Comparison of ENCODE assay signal across 1 cellular context in the genomic region with DNA sequence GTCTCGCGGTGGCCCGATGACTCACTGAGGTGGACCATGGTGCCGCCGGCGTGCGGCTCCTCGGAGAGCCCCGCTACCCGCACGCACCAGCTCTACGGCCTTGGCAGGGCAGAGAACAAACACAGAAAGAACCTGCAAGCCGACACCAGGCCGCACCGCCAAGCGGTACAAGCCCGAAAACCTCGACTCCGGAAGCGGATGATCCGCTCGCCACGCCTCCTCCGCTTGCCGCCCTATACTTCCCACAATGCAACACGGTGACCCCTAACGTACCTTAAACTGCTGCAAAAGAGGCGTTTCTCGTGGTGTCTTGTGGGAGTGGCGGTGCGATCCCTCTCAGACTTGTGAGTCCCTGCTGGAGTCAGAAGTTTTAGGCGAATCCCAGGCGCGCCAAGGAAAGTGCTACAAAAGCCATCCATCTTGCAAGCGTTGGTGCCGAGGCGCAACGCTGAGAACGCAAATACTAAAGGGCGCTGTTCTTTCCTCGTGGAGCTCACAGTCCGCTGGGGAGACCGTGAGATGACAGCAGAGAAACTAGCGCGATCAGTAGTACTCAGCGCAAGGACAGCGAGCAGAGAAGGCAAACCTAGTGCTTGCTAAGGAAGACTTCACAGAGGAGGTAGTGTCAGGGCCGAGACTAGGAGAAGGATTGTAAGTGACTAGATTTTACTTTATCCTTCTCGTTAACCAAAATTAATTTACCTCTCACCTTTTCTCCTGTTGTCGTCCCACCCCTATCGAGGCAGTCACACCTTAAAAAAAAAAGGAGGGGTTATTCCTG.
TF ChIP-seq lines count a peak whose summit lies in the region.

A gene (minus strand): TSS at position 200 of the 781 bp plus-strand sequence. CDS start 162 bp downstream, at position 38.

TF ChIP-seq in HepG2, 621 proteins besides CTCF, POLR2A, EP300 and RAD21 (continued from another document and continues in another):
- TF ChIP-seq, protein P1, sequence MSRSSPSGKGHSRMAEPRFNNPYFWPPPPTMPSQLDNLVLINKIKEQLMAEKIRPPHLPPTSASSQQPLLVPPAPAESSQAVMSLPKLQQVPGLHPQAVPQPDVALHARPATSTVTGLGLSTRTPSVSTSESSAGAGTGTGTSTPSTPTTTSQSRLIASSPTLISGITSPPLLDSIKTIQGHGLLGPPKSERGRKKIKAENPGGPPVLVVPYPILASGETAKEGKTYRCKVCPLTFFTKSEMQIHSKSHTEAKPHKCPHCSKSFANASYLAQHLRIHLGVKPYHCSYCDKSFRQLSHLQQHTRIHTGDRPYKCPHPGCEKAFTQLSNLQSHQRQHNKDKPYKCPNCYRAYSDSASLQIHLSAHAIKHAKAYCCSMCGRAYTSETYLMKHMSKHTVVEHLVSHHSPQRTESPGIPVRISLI (CRISPR knock-in tag; IDR thresholded peaks at IDR 0.05; ENCODE audit: borderline replicate concordance): peak; percentile 28; the same call in 1 of the 2 replicates
- TF ChIP-seq SP2 (CRISPR knock-in tag; IDR thresholded peaks at IDR 0.05) (no peak), NCOA5 (CRISPR knock-in tag; IDR thresholded peaks at IDR 0.05) (no peak), SRY (CRISPR knock-in tag; IDR thresholded peaks at IDR 0.05) (no peak), CHD2 (IDR thresholded peaks at IDR 0.05; ENCODE audit: low read depth, low read length) (peak; percentile 66), GABPB1 (CRISPR knock-in tag; IDR thresholded peaks at IDR 0.05) (peak; percentile 96), ZNF354B (CRISPR knock-in tag; IDR thresholded peaks at IDR 0.05) (no peak), NFRKB (IDR thresholded peaks at IDR 0.05) (no peak), YEATS2 (CRISPR knock-in tag; IDR thresholded peaks at IDR 0.05; ENCODE audit: borderline replicate concordance) (peak; percentile 97), ZEB1 (IDR thresholded peaks at IDR 0.05; ENCODE audit: insufficient replicate concordance, low read depth) (no peak), ARNT (IDR thresholded peaks at IDR 0.05) (no peak), ATF7 (IDR thresholded peaks at IDR 0.05) (no peak), ATF7 (CRISPR knock-in tag; IDR thresholded peaks at IDR 0.05) (0 out of 2 replicates have a peak, but pooled peaks have one; percentile 72), KLF16 (CRISPR knock-in tag; IDR thresholded peaks at IDR 0.05) (peak in 1 of 2 experiments; percentile 85; a peak in 1 of 4 replicates), ZNF747 (CRISPR knock-in tag; IDR thresholded peaks at IDR 0.05; ENCODE audit: borderline replicate concordance) (no peak), ZNF839 (CRISPR knock-in tag; IDR thresholded peaks at IDR 0.05; ENCODE audit: borderline replicate concordance) (peak; percentile 62; the same call in 1 of the 2 replicates), MED8 (CRISPR knock-in tag; IDR thresholded peaks at IDR 0.05; ENCODE audit: insufficient replicate concordance) (no peak), NPAS2 (CRISPR knock-in tag; IDR thresholded peaks at IDR 0.05; ENCODE audit: borderline replicate concordance) (no peak), DR1 (CRISPR knock-in tag; IDR thresholded peaks at IDR 0.05) (peak; percentile 89), DNMT3B (CRISPR knock-in tag; conservative IDR thresholded peaks at IDR 0.05) (peak; percentile 88; the same call in 1 of the 2 replicates), SRF (IDR thresholded peaks at IDR 0.05; ENCODE audit: low read depth, low read length) (0 out of 2 replicates have a peak, but pooled peaks have one; percentile 37), MATR3 (CRISPR knock-in tag; IDR thresholded peaks at IDR 0.05) (no peak), ISX (CRISPR knock-in tag; conservative IDR thresholded peaks at IDR 0.05) (0 out of 2 replicates have a peak, but pooled peaks have one; percentile 8), SP1 (IDR thresholded peaks at IDR 0.05) (no peak), SP1 (CRISPR knock-in tag; IDR thresholded peaks at IDR 0.05) (peak; percentile 93), NONO (IDR thresholded peaks at IDR 0.05) (no peak), NONO (CRISPR knock-in tag; conservative IDR thresholded peaks at IDR 0.05) (peak; percentile 92), ZNF660 (CRISPR knock-in tag; IDR thresholded peaks at IDR 0.05; ENCODE audit: borderline replicate concordance, low read depth) (no peak), ZNF136 (CRISPR knock-in tag; IDR thresholded peaks at IDR 0.05; ENCODE audit: low read depth) (no peak), NR1H2 (CRISPR knock-in tag; IDR thresholded peaks at IDR 0.05; ENCODE audit: borderline replicate concordance, low read depth) (0 out of 2 replicates have a peak, but pooled peaks have one; percentile 34), ZNF883 (CRISPR knock-in tag; IDR thresholded peaks at IDR 0.05; ENCODE audit: not compliant biosample characterization) (peak; percentile 26)
- TF ChIP-seq, protein P2, sequence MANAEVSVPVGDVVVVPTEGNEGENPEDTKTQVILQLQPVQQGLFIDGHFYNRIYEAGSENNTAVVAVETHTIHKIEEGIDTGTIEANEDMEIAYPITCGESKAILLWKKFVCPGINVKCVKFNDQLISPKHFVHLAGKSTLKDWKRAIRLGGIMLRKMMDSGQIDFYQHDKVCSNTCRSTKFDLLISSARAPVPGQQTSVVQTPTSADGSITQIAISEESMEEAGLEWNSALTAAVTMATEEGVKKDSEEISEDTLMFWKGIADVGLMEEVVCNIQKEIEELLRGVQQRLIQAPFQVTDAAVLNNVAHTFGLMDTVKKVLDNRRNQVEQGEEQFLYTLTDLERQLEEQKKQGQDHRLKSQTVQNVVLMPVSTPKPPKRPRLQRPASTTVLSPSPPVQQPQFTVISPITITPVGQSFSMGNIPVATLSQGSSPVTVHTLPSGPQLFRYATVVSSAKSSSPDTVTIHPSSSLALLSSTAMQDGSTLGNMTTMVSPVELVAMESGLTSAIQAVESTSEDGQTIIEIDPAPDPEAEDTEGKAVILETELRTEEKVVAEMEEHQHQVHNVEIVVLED (CRISPR knock-in tag; IDR thresholded peaks at IDR 0.05; ENCODE audit: borderline replicate concordance): peak; percentile 93
- TF ChIP-seq, protein P3, sequence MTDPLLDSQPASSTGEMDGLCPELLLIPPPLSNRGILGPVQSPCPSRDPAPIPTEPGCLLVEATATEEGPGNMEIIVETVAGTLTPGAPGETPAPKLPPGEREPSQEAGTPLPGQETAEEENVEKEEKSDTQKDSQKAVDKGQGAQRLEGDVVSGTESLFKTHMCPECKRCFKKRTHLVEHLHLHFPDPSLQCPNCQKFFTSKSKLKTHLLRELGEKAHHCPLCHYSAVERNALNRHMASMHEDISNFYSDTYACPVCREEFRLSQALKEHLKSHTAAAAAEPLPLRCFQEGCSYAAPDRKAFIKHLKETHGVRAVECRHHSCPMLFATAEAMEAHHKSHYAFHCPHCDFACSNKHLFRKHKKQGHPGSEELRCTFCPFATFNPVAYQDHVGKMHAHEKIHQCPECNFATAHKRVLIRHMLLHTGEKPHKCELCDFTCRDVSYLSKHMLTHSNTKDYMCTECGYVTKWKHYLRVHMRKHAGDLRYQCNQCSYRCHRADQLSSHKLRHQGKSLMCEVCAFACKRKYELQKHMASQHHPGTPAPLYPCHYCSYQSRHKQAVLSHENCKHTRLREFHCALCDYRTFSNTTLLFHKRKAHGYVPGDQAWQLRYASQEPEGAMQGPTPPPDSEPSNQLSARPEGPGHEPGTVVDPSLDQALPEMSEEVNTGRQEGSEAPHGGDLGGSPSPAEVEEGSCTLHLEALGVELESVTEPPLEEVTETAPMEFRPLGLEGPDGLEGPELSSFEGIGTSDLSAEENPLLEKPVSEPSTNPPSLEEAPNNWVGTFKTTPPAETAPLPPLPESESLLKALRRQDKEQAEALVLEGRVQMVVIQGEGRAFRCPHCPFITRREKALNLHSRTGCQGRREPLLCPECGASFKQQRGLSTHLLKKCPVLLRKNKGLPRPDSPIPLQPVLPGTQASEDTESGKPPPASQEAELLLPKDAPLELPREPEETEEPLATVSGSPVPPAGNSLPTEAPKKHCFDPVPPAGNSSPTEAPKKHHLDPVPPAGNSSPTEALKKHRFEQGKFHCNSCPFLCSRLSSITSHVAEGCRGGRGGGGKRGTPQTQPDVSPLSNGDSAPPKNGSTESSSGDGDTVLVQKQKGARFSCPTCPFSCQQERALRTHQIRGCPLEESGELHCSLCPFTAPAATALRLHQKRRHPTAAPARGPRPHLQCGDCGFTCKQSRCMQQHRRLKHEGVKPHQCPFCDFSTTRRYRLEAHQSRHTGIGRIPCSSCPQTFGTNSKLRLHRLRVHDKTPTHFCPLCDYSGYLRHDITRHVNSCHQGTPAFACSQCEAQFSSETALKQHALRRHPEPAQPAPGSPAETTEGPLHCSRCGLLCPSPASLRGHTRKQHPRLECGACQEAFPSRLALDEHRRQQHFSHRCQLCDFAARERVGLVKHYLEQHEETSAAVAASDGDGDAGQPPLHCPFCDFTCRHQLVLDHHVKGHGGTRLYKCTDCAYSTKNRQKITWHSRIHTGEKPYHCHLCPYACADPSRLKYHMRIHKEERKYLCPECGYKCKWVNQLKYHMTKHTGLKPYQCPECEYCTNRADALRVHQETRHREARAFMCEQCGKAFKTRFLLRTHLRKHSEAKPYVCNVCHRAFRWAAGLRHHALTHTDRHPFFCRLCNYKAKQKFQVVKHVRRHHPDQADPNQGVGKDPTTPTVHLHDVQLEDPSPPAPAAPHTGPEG (CRISPR knock-in tag; IDR thresholded peaks at IDR 0.05): no peak
- TF ChIP-seq, protein P4, sequence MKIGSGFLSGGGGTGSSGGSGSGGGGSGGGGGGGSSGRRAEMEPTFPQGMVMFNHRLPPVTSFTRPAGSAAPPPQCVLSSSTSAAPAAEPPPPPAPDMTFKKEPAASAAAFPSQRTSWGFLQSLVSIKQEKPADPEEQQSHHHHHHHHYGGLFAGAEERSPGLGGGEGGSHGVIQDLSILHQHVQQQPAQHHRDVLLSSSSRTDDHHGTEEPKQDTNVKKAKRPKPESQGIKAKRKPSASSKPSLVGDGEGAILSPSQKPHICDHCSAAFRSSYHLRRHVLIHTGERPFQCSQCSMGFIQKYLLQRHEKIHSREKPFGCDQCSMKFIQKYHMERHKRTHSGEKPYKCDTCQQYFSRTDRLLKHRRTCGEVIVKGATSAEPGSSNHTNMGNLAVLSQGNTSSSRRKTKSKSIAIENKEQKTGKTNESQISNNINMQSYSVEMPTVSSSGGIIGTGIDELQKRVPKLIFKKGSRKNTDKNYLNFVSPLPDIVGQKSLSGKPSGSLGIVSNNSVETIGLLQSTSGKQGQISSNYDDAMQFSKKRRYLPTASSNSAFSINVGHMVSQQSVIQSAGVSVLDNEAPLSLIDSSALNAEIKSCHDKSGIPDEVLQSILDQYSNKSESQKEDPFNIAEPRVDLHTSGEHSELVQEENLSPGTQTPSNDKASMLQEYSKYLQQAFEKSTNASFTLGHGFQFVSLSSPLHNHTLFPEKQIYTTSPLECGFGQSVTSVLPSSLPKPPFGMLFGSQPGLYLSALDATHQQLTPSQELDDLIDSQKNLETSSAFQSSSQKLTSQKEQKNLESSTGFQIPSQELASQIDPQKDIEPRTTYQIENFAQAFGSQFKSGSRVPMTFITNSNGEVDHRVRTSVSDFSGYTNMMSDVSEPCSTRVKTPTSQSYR (CRISPR knock-in tag; IDR thresholded peaks at IDR 0.05; ENCODE audit: borderline replicate concordance): no peak
- TF ChIP-seq, protein P5, sequence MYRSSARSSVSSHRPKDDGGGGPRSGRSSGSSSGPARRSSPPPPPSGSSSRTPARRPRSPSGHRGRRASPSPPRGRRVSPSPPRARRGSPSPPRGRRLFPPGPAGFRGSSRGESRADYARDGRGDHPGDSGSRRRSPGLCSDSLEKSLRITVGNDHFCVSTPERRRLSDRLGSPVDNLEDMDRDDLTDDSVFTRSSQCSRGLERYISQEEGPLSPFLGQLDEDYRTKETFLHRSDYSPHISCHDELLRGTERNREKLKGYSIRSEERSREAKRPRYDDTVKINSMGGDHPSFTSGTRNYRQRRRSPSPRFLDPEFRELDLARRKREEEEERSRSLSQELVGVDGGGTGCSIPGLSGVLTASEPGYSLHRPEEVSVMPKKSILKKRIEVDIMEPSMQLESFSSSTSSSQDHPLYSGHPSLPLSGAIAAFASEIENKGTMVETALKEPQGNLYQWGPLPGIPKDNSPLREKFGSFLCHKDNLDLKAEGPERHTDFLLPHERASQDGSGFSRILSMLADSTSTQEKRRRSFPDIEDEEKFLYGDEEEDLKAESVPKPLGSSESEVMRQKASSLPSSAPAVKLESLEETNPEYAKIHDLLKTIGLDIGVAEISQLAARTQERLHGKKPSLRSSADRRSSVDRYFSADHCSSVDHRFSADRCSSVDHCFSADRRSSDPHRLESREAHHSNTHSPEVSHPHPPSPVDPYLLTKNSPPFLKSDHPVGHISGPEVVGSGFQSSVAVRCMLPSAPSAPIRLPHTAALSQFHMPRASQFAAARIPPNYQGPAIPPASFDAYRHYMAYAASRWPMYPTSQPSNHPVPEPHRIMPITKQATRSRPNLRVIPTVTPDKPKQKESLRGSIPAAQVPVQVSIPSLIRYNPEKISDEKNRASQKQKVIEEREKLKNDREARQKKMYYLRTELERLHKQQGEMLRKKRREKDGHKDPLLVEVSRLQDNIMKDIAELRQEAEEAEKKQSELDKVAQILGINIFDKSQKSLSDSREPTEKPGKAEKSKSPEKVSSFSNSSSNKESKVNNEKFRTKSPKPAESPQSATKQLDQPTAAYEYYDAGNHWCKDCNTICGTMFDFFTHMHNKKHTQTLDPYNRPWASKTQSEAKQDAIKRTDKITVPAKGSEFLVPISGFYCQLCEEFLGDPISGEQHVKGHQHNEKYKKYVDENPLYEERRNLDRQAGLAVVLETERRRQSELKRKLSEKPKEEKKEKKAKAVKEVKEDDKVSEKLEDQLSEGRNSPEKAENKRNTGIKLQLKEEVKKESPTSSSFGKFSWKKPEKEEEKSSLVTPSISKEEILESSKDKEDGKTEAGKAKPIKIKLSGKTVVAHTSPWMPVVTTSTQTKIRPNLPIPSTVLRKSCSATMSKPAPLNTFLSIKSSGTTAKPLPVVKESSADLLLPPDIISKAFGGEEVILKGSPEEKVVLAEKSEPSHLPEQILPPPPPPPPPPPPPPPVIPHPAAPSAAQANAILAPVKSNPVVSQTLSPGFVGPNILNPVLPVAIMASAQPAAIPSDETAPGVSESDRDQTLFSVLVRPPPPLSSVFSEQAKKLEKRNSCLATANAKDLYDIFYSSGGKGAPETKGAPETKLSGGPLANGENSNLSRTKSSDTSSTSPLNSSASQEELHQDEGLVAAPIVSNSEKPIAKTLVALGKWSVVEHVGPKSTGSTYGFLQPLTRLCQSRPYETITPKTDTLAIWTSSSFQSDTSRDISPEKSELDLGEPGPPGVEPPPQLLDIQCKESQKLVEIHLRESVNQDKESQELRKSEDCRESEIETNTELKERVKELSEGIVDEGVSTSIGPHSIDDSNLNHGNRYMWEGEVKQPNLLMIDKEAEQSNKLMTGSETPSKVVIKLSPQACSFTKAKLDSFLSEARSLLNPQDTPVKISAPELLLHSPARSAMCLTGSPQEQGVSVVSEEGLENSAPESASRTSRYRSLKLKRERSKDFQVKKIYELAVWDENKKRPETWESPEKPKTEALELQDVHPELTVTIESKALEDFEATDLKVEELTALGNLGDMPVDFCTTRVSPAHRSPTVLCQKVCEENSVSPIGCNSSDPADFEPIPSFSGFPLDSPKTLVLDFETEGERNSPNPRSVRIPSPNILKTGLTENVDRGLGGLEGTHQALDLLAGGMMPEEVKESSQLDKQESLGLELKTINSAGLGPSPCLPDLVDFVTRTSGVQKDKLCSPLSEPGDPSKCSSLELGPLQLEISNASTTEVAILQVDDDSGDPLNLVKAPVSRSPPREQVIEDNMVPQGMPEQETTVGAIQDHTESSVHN (CRISPR knock-in tag; IDR thresholded peaks at IDR 0.05): no peak
- TF ChIP-seq, protein P6, sequence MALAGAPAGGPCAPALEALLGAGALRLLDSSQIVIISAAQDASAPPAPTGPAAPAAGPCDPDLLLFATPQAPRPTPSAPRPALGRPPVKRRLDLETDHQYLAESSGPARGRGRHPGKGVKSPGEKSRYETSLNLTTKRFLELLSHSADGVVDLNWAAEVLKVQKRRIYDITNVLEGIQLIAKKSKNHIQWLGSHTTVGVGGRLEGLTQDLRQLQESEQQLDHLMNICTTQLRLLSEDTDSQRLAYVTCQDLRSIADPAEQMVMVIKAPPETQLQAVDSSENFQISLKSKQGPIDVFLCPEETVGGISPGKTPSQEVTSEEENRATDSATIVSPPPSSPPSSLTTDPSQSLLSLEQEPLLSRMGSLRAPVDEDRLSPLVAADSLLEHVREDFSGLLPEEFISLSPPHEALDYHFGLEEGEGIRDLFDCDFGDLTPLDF (CRISPR knock-in tag; IDR thresholded peaks at IDR 0.05): peak; percentile 92
